Comparison of ENCODE assay signal across 12 cellular contexts in the genomic region with DNA sequence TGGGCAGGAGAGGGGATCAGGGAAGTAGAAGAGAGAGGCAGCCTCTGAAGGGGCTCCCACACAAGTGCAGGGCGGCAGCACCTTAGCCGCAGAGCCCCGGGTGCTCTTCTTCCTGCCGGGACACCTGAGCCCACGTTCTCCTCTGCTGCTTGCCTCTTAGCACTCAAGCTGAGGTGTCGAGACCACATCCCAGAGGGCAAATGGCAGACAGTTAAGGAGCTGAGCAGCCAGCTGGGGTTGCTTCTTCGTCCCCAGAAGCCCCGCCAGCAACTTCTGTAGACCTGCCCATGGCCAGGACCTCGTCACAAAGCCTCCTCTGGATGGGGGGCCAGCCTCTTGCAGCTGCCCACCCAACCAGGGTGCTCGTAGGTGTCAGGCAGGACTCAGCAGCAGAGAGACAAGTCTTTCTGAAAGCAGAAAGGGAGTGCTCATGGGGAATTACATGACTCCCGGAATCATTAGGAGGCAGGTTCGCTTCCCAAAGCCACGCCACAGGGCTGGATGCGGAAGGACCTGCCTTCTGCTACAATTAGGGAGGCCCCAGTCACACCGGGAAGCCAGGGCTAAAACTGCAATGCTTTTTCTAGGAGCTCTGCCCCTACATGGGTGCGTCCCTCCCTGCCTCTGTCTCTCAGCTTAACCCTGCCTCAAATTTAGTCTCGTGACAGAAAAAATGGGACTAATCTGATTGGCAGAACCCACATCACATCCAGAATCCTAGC.
A peak's percentile ranks its signal among the peaks of the same experiment; 100 is the strongest.
DNase-seq lines count a peak whose midpoint lies in the region; ATAC-seq and TF ChIP-seq lines count a peak whose summit lies in the region.
"Had no signal": no experiment of that assay in that cellular context is flagged by ENCODE, and none has a peak within 500 bp of the region (broad histone marks: within the 10 kb centered on the region; RNA-seq: fewer than 3 reads in every experiment).

No MANE protein-coding gene starts in this region.

- no peaks in the 10 kb centered on the region for H3K9me3 ChIP-seq in suprapubic skin

- H3K27me3 ChIP-seq in suprapubic skin: no peaks in the 10 kb centered on the region

- 69% methylated on average over 17 of the region's 17 CpGs for WGBS in suprapubic skin

- H3K27ac ChIP-seq in suprapubic skin: peak overlapping the region; percentile 38

- H3K4me1 ChIP-seq in suprapubic skin: peaks cover 36% of the 10 kb centered on the region

- ATAC-seq in GM18520 (IDR thresholded peaks at IDR 0.05; ENCODE audit: unreplicated experiment) (no peak), HG02678 (IDR thresholded peaks at IDR 0.05; ENCODE audit: unreplicated experiment) (no peak)

- DNase-seq in stimulated activated CD4-positive, alpha-beta T cell treated with anti-CD3 and anti-CD28 coated beads, Interleukin-15, amount 100 ng/mL, for 24 hours: peak; percentile 35
- no peak for DNase-seq in stimulated activated CD4-positive, alpha-beta T cell treated with anti-CD3 and anti-CD28 coated beads, Interleukin-4, amount 100 ng/mL, for 24 hours
- DNase-seq in activated effector memory CD4-positive, alpha-beta T cell treated with anti-CD3 and anti-CD28 coated beads, Interleukin-2, amount 50 U/mL, for 16 hours: peak; percentile 64
- DNase-seq in left kidney (ENCODE audit: low read depth, low spot score) (peak; percentile 55), suprapubic skin (ENCODE audit: low spot score in 2 of 2) (no peak), NCI-H1417 treated with DMSO at 0.1 percent for 48 hours (lab: John Stamatoyannopoulos, UW) (no peak)
- DNase-seq: activated B cell treated with CpG ODN at 0.5 μM for 24 hours, aorta, Karpas-422, SHP77 had no signal

- no peak for TF ChIP-seq EP300 in suprapubic skin (IDR thresholded peaks at IDR 0.05)

- TF ChIP-seq CTCF in suprapubic skin (IDR thresholded peaks at IDR 0.05): no peak

- H3K4me3 ChIP-seq in suprapubic skin: no peak overlapping the region

- no peaks in the 10 kb centered on the region for H3K36me3 ChIP-seq in suprapubic skin

- no peak for TF ChIP-seq POLR2A in suprapubic skin (IDR thresholded peaks at IDR 0.05)

Comparison
In these comparisons a context has a peak if more than half of its experiments do, and no peak if none do; other contexts are left out.
1. DNase-seq: peak in stimulated activated CD4-positive, alpha-beta T cell treated with anti-CD3 and anti-CD28 coated beads, Interleukin-15, amount 100 ng/mL, for 24 hours (single experiment), activated effector memory CD4-positive, alpha-beta T cell treated with anti-CD3 and anti-CD28 coated beads, Interleukin-2, amount 50 U/mL, for 16 hours (single experiment) and left kidney (single experiment); none in stimulated activated CD4-positive, alpha-beta T cell treated with anti-CD3 and anti-CD28 coated beads, Interleukin-4, amount 100 ng/mL, for 24 hours (single experiment), suprapubic skin (0 of 2) and NCI-H1417 treated with DMSO at 0.1 percent for 48 hours (single experiment).